Comparison of ENCODE assay signal across 26 cellular contexts in genomic region chr19:29653398-29653797, GRCh38.
"Had no signal": no experiment of that assay in that cellular context is flagged by ENCODE, and none has a peak within 500 bp of the region (broad histone marks: within the 10 kb centered on the region; RNA-seq: fewer than 3 reads in every experiment).

No MANE protein-coding gene starts in this region.

- H3K9me3 ChIP-seq: body of pancreas, breast epithelium had no signal

- H3K4me3 ChIP-seq: body of pancreas, breast epithelium had no signal

- H3K27me3 ChIP-seq: body of pancreas, breast epithelium had no signal

- H3K36me3 ChIP-seq: brain microvascular endothelial cell, breast epithelium had no signal

- H3K27ac ChIP-seq: body of pancreas, brain microvascular endothelial cell, breast epithelium, VCaP had no signal

- DNase-seq: activated B cell treated with CpG ODN at 0.5 μM for 24 hours; activated CD4-positive, alpha-beta memory T cell treated with anti-CD3 and anti-CD28 coated beads for 36 hours; activated CD4-positive, alpha-beta T cell treated with anti-CD3 and anti-CD28 coated beads for 4 hours; activated CD4-positive, alpha-beta T cell treated with anti-CD3 and anti-CD28 coated beads, Interleukin-2, amount 10 ng/mL, durations not matched to agents 24 days and 14 days; activated CD4-positive, alpha-beta T cell treated with anti-CD3 and anti-CD28 coated beads, Interleukin-2, amount 50 U/mL, for 1 hour; activated CD4-positive, alpha-beta T cell treated with anti-CD3 and anti-CD28 coated beads, Interleukin-2, amount 50 U/mL, for 4 hours; activated CD4-positive, CD25-positive, alpha-beta regulatory T cell treated with anti-CD3 and anti-CD28 coated beads, Interleukin-2, amount 50 U/mL, for 72 hours; activated CD8-positive, alpha-beta memory T cell treated with anti-CD3 and anti-CD28 coated beads, Interleukin-2, amount 50 U/mL, for 4 hours; activated CD8-positive, alpha-beta T cell treated with anti-CD3 and anti-CD28 coated beads for 36 hours; activated gamma-delta T cell; activated naive CD4-positive, alpha-beta T cell treated with anti-CD3 and anti-CD28 coated beads, Interleukin-2, amount 10 ng/mL, durations not matched to agents 7 days and 5 days; activated naive CD4-positive, alpha-beta T cell treated with Interleukin-2 at 50 U/mL for 16 hours; activated naive CD8-positive, alpha-beta T cell treated with anti-CD3 and anti-CD28 coated beads, Interleukin-2, amount 10 ng/mL, durations not matched to agents 7 days and 5 days; activated naive CD8-positive, alpha-beta T cell treated with anti-CD3 and anti-CD28 coated beads, Interleukin-2, amount 50 U/mL, for 24 hours; activated T-cell treated with anti-CD3 and anti-CD28 coated beads for 4 hours; activated T-cell treated with anti-CD3 and anti-CD28 coated beads, Interleukin-2, amount 50 U/mL, for 24 hours; activated T-cell treated with anti-CD3 and anti-CD28 coated beads, Interleukin-2, amount 50 U/mL, for 48 hours; amniotic stem cell; aorta; body of pancreas; brain microvascular endothelial cell; central memory CD4-positive, alpha-beta T cell; T-cell; T-helper 17 cell had no signal

- H3K4me1 ChIP-seq: body of pancreas, breast epithelium had no signal
